In genomic region chr6:55826941-55827340, GRCh38 we compare ENCODE assay signal across 15 cellular contexts. TPM values are rescaled to one million over a fixed set of nuclear protein-coding genes. Genes with fewer than 3 reads are reported as not detected.
DNase-seq lines count a peak whose midpoint lies in the region; ATAC-seq and TF ChIP-seq lines count a peak whose summit lies in the region.
"Had no signal": no experiment of that assay in that cellular context is flagged by ENCODE, and none has a peak within 500 bp of the region (broad histone marks: within the 10 kb centered on the region; RNA-seq: fewer than 3 reads in every experiment).

No MANE protein-coding gene starts in this region.

- CTCF ChIA-PET in HEK293T (lab: Yijun Ruan, JAX): no interaction called here

- H3K9ac ChIP-seq in OCI-LY1 (ENCODE audit: low read length): no peak overlapping the region

- peaks cover 37% of the 10 kb centered on the region for H3K4me1 Mint-ChIP-seq in progenitor cell of endocrine pancreas (ENCODE audit: low read depth)
- H3K4me1 Mint-ChIP-seq: CD8-positive, alpha-beta memory T cell had no signal

- no peaks in the 10 kb centered on the region for H3K36me3 Mint-ChIP-seq in progenitor cell of endocrine pancreas (ENCODE audit: insufficient read depth)
- H3K36me3 Mint-ChIP-seq: CD8-positive, alpha-beta memory T cell had no signal

- ATAC-seq in foreskin keratinocyte: peak; percentile 55
- ATAC-seq in GM21786 (IDR thresholded peaks at IDR 0.05; ENCODE audit: unreplicated experiment): no peak
- ATAC-seq in HG03280 (IDR thresholded peaks at IDR 0.05; ENCODE audit: unreplicated experiment): no peak

- no peaks in the 10 kb centered on the region for H3K9me3 ChIP-seq in OCI-LY1 (ENCODE audit: low read length)
- H3K9me3 ChIP-seq: BE2C had no signal

- peak overlapping the region; percentile 63; the same call in 1 of the 2 replicates for H2AFZ ChIP-seq in OCI-LY1 (ENCODE audit: low read length)

- no peak overlapping the region for H3K4me3 ChIP-seq in OCI-LY1 (ENCODE audit: low read depth, low read length, poor library complexity, severe bottlenecking)

- peak overlapping the region; percentile 17 for H3K27ac Mint-ChIP-seq in progenitor cell of endocrine pancreas
- H3K27ac Mint-ChIP-seq: CD8-positive, alpha-beta memory T cell had no signal

- no peaks in the 10 kb centered on the region for H3F3A ChIP-seq in OCI-LY1 (ENCODE audit: insufficient read depth, low read length)

- no peak overlapping the region for H3K4me3 Mint-ChIP-seq in progenitor cell of endocrine pancreas (ENCODE audit: low read depth)
- H3K4me3 Mint-ChIP-seq: CD8-positive, alpha-beta memory T cell had no signal

- H3K27me3 Mint-ChIP-seq in progenitor cell of endocrine pancreas: peaks cover 26% of the 10 kb centered on the region
- H3K27me3 Mint-ChIP-seq: CD8-positive, alpha-beta memory T cell had no signal

- H3K27ac ChIP-seq in OCI-LY1 (ENCODE audit: low read depth, low read length, poor library complexity, severe bottlenecking) (no peak overlapping the region), foreskin keratinocyte (peak overlapping the region; percentile 59)

- H3K36me3 ChIP-seq in OCI-LY1 (ENCODE audit: insufficient read depth, low read length): no peaks in the 10 kb centered on the region
- H3K36me3 ChIP-seq: BE2C had no signal

- DNase-seq in Caki2 (ENCODE audit: low read depth) (peak; percentile 1), foreskin keratinocyte (peak; percentile 59 to 80), progenitor cell of endocrine pancreas (ENCODE audit: low spot score, unreplicated experiment) (no peak), HEK293T (ENCODE audit: extremely low spot score) (no peak)
- DNase-seq: BE2C; CD8-positive, alpha-beta memory T cell; HCEC 1CT; NCI-H1092; NCI-H187; NCI-H2171 treated with DMSO at 0.1 percent for 48 hours; NCI-H510A had no signal

- H3K4me2 ChIP-seq in OCI-LY1 (ENCODE audit: low read length): no peak overlapping the region

- POLR2A ChIA-PET in HEK293T (lab: Yijun Ruan, JAX): no interaction called here

- no peaks in the 10 kb centered on the region for H4K20me1 ChIP-seq in OCI-LY1 (ENCODE audit: insufficient read depth, low read length)

- H3K9me2 ChIP-seq in OCI-LY1 (ENCODE audit: low read depth, low read length): no peaks in the 10 kb centered on the region

- no peaks in the 10 kb centered on the region for H3K27me3 ChIP-seq in OCI-LY1 (ENCODE audit: insufficient read depth, low read length)
- no peaks in the 10 kb centered on the region for H3K27me3 ChIP-seq in foreskin keratinocyte
- H3K27me3 ChIP-seq: BE2C had no signal

- H3K9me3 Mint-ChIP-seq in progenitor cell of endocrine pancreas (ENCODE audit: low read depth): no peaks in the 10 kb centered on the region

- in situ Hi-C loops in Caki2 (cut with HindIII; ENCODE audit: low pct_unique_long_range_greater_than_20kb, low sequenced_read_pairs): no loop called here

- H3K4me1 ChIP-seq in OCI-LY1 (ENCODE audit: insufficient read depth, low read length, severe bottlenecking) (no peaks in the 10 kb centered on the region), foreskin keratinocyte (peaks cover 38% of the 10 kb centered on the region)
- H3K4me1 ChIP-seq: BE2C had no signal

- TF ChIP-seq CTCF in OCI-LY1 (IDR thresholded peaks at IDR 0.05; ENCODE audit: low read length): no peak
- no peak for TF ChIP-seq CTCF in foreskin keratinocyte (conservative IDR thresholded peaks at IDR 0.05)
- no peak for TF ChIP-seq CTCF in progenitor cell of endocrine pancreas (IDR thresholded peaks at IDR 0.05; ENCODE audit: unreplicated experiment)

- H3K79me2 ChIP-seq in OCI-LY1 (ENCODE audit: insufficient read depth, low read length): no peaks in the 10 kb centered on the region

TF ChIP-seq in HEK293T, 16 proteins besides CTCF, POLR2A, EP300 and RAD21:
- TF ChIP-seq LEF1 (IDR thresholded peaks at IDR 0.05; ENCODE audit: borderline replicate concordance): no peak
- TF ChIP-seq ELF4 (IDR thresholded peaks at IDR 0.05): no peak
- TF ChIP-seq FOXA1 (IDR thresholded peaks at IDR 0.05): no peak
- no peak for TF ChIP-seq TARDBP (IDR thresholded peaks at IDR 0.05)
- TF ChIP-seq NFRKB (IDR thresholded peaks at IDR 0.05): no peak
- TF ChIP-seq FOXM1 (IDR thresholded peaks at IDR 0.05; ENCODE audit: borderline replicate concordance): no peak
- TF ChIP-seq, protein P1, sequence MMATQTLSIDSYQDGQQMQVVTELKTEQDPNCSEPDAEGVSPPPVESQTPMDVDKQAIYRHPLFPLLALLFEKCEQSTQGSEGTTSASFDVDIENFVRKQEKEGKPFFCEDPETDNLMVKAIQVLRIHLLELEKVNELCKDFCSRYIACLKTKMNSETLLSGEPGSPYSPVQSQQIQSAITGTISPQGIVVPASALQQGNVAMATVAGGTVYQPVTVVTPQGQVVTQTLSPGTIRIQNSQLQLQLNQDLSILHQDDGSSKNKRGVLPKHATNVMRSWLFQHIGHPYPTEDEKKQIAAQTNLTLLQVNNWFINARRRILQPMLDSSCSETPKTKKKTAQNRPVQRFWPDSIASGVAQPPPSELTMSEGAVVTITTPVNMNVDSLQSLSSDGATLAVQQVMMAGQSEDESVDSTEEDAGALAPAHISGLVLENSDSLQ (IDR thresholded peaks at IDR 0.05): no peak
- TF ChIP-seq L3MBTL2 (conservative IDR thresholded peaks at IDR 0.05): no peak
- TF ChIP-seq FOXK2 (IDR thresholded peaks at IDR 0.05): no peak
- TF ChIP-seq HDGF (IDR thresholded peaks at IDR 0.05; ENCODE audit: borderline replicate concordance): no peak
- no peak for TF ChIP-seq CTBP1 (IDR thresholded peaks at IDR 0.05; ENCODE audit: borderline replicate concordance)
- TF ChIP-seq ARNT (IDR thresholded peaks at IDR 0.05): no peak
- TF ChIP-seq BHLHE40 (IDR thresholded peaks at IDR 0.05; ENCODE audit: borderline replicate concordance): no peak

RNA-seq across cellular contexts. Expression of gene BMP5, which starts 48.4 kb away (rescaled TPM):
- not detected in 2 replicates for total RNA-seq in Caki2 (2014; rRNA removed; shearing (Covaris generic); ENCODE audit: low replicate concordance)
- total RNA-seq in foreskin keratinocyte (not detected in 2 replicates), progenitor cell of endocrine pancreas (0.91 and 1.7 TPM in 2 replicates)
- not detected in 2 replicates for polyA plus RNA-seq in foreskin keratinocyte
- total RNA-seq: CD8-positive, alpha-beta memory T cell; HT1080 had no signal
- polyA plus RNA-seq: CD8-positive, alpha-beta memory T cell had no signal

Comparison
In these comparisons a context has a peak if more than half of its experiments do, and no peak if none do; other contexts are left out.
1. DNase-seq: peak in Caki2 (single experiment) and foreskin keratinocyte (2 of 2); none in progenitor cell of endocrine pancreas (single experiment) and HEK293T (single experiment).